Comparison of ENCODE assay signal across 8 cellular contexts in the genomic region with DNA sequence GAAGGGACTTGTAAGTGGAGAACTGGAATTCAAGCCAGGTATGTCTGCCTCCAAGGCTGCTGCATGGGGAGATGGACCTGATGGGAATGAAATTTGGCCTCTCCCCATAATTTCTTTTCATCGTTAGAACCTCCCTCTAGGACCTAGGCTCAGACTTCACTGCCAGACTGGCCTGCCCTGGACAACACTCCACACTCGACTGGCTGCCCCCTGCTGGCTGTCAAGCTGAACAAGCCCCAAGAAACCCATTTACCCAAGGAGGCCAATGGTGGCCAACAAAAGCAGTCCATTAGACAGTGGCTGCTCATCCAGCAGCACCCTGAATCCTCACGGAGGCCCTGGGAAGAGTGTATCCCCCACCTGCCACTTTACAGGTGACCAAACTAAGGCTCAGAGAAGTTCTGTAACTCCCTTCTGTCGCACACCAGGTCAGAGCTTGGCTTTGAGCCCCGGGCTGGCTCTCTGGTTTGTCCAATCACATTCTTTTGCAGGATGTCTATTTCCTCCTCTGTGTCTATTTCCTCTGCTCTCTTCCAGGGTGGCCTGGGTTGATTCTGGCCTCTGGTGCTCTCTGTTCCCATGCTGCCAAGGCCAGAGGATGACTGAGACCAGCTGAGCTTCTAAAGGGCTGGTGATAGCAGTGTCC. TPM values are rescaled to one million over a fixed set of nuclear protein-coding genes. Genes with fewer than 3 reads are reported as not detected.
DNase-seq lines count a peak whose midpoint lies in the region; ATAC-seq and TF ChIP-seq lines count a peak whose summit lies in the region.

No MANE protein-coding gene starts in this region.

- peaks cover 0 to 5% of the 10 kb centered on the region in 2 donors for H3K27me3 ChIP-seq in left lung

- no peak overlapping the region for H3K4me3 ChIP-seq in left lung

- intact Hi-C loops in left lung (cut with DNase I) = no loop called here

- H3K27ac Mint-ChIP-seq in stimulated activated naive B cell treated with anti-CD40 and anti-IgM and Interleukin-4, amounts not matched to agents 10 μg/mL and 1 μg/mL and 100 μg/mL, for 72 hours = no peak overlapping the region

- H3K36me3 Mint-ChIP-seq in stimulated activated naive B cell treated with anti-CD40 and anti-IgM and Interleukin-4, amounts not matched to agents 10 μg/mL and 1 μg/mL and 100 μg/mL, for 72 hours = no peaks in the 10 kb centered on the region

- peak; percentile 28 for DNase-seq in NK-92 treated with Interleukin-12 subunit alpha and Interleukin-12 subunit beta, amount 100 ng/mL, for 24 hours (lab: John Stamatoyannopoulos, UW)
- DNase-seq in NK-92 (lab: John Stamatoyannopoulos, UW; ENCODE audit: unreplicated experiment) (no peak), SKM-1 treated with dmso at 0.1 percent for 144 hours (lab: John Stamatoyannopoulos, UW; ENCODE audit: unreplicated experiment) (peak; percentile 5), amniotic epithelial cell (ENCODE audit: low read depth) (peak; percentile 47), left lung (peak in 1 of 2 donors; percentile 44)
- no peak for DNase-seq in stimulated activated naive B cell treated with anti-CD40 and anti-IgM and Interleukin-4, amounts not matched to agents 10 μg/mL and 1 μg/mL and 100 μg/mL, for 72 hours

- no peaks in the 10 kb centered on the region for H3K9me3 ChIP-seq in left lung

- peak; percentile 25 to 54 for TF ChIP-seq CTCF in left lung (IDR thresholded peaks at IDR 0.05)

- no peaks in the 10 kb centered on the region for H3K9me3 Mint-ChIP-seq in stimulated activated naive B cell treated with anti-CD40 and anti-IgM and Interleukin-4, amounts not matched to agents 10 μg/mL and 1 μg/mL and 100 μg/mL, for 72 hours

- ATAC-seq in left lung (peak; percentile 74), GM19023 (IDR thresholded peaks at IDR 0.05; ENCODE audit: unreplicated experiment) (no peak), GM21447 (IDR thresholded peaks at IDR 0.05; ENCODE audit: unreplicated experiment) (no peak)
- peak; percentile 67 to 73 for ATAC-seq in stimulated activated naive B cell treated with anti-CD40 and anti-IgM and Interleukin-4, amounts not matched to agents 10 μg/mL and 1 μg/mL and 100 μg/mL, for 72 hours (replicated peaks)

- no peaks in the 10 kb centered on the region for H3K4me1 Mint-ChIP-seq in stimulated activated naive B cell treated with anti-CD40 and anti-IgM and Interleukin-4, amounts not matched to agents 10 μg/mL and 1 μg/mL and 100 μg/mL, for 72 hours

- H3K27me3 Mint-ChIP-seq in stimulated activated naive B cell treated with anti-CD40 and anti-IgM and Interleukin-4, amounts not matched to agents 10 μg/mL and 1 μg/mL and 100 μg/mL, for 72 hours = peaks cover 24 to 33% of the 10 kb centered on the region in 2 donors

- H3K4me1 ChIP-seq in left lung = no peaks in the 10 kb centered on the region

- H3K4me3 Mint-ChIP-seq in stimulated activated naive B cell treated with anti-CD40 and anti-IgM and Interleukin-4, amounts not matched to agents 10 μg/mL and 1 μg/mL and 100 μg/mL, for 72 hours = no peak overlapping the region

- no peak overlapping the region for H3K27ac ChIP-seq in left lung

- H3K36me3 ChIP-seq in left lung = no peaks in the 10 kb centered on the region

RNA-seq across cellular contexts. Expression of a gene that starts 3.8 kb away (rescaled TPM):
- not detected for total RNA-seq in left lung

RNA-seq across cellular contexts. Expression of a gene that starts 11.6 kb away (rescaled TPM):
- 10 to 100 TPM; 21.6 to 22.1 TPM for total RNA-seq in left lung

Comparison
In these comparisons a context has a peak if more than half of its experiments do, and no peak if none do; other contexts are left out.
1. DNase-seq: peak in NK-92 treated with Interleukin-12 subunit alpha and Interleukin-12 subunit beta, amount 100 ng/mL, for 24 hours (single experiment), SKM-1 treated with dmso at 0.1 percent for 144 hours (single experiment) and amniotic epithelial cell (single experiment); none in NK-92 (single experiment) and stimulated activated naive B cell treated with anti-CD40 and anti-IgM and Interleukin-4, amounts not matched to agents 10 μg/mL and 1 μg/mL and 100 μg/mL, for 72 hours (single experiment).
2. ATAC-seq: peak in left lung (single experiment) and stimulated activated naive B cell treated with anti-CD40 and anti-IgM and Interleukin-4, amounts not matched to agents 10 μg/mL and 1 μg/mL and 100 μg/mL, for 72 hours (2 of 2); none in GM19023 (single experiment) and GM21447 (single experiment).